14 cellular contexts compared by ENCODE assay signal in genomic region chr21:39110431-39110830, GRCh38.
DNase-seq lines count a peak whose midpoint lies in the region; ATAC-seq and TF ChIP-seq lines count a peak whose summit lies in the region.
"Had no signal": no experiment of that assay in that cellular context is flagged by ENCODE, and none has a peak within 500 bp of the region (broad histone marks: within the 10 kb centered on the region; RNA-seq: fewer than 3 reads in every experiment).

No MANE protein-coding gene starts in this region.

- H3K9ac ChIP-seq in IMR-90 (ENCODE audit: low read depth, low read length): no peak overlapping the region
- H3K9ac ChIP-seq: BLaER1 treated with 17β-estradiol and CSF1 and Interleukin-3, amounts not matched to agents 10 nM and 100 nM had no signal

- H4K5ac ChIP-seq in IMR-90 (ENCODE audit: low read depth, low read length): no peak overlapping the region

- H2AK5ac ChIP-seq in IMR-90 (ENCODE audit: low read depth, low read length): no peak overlapping the region

- ATAC-seq in IMR-90 (ENCODE audit: low read depth): peak; percentile 28
- no peak for ATAC-seq in HG02610 (IDR thresholded peaks at IDR 0.05; ENCODE audit: unreplicated experiment)
- ATAC-seq: CD8-positive, alpha-beta T cell; HepG2 had no signal

- H3K4me3 ChIP-seq in IMR-90 (ENCODE audit: insufficient read depth, low read depth, low read length) (no peak overlapping the region), fibroblast of villous mesenchyme (ENCODE audit: low read depth, low read length) (no peak overlapping the region), vagina (no peak overlapping the region)
- H3K4me3 ChIP-seq: BLaER1 treated with 17β-estradiol and CSF1 and Interleukin-3, amounts not matched to agents 10 nM and 100 nM; HAP-1 had no signal

- peak overlapping the region; percentile 28; the same call in 1 of the 2 replicates for H4K91ac ChIP-seq in IMR-90 (ENCODE audit: insufficient read depth, low read depth, low read length)

- no peak for TF ChIP-seq RAD21 in IMR-90 (IDR thresholded peaks at IDR 0.05; ENCODE audit: low read length)

- no peak overlapping the region for H2AFZ ChIP-seq in IMR-90 (replicated peaks; ENCODE audit: low read length, poor library complexity)

- H3K18ac ChIP-seq in IMR-90 (ENCODE audit: low read depth, low read length): peak overlapping the region; percentile 2

- no peak overlapping the region for H3K4me2 ChIP-seq in IMR-90 (ENCODE audit: low read depth, low read length)
- H3K4me2 ChIP-seq: BLaER1 treated with 17β-estradiol and CSF1 and Interleukin-3, amounts not matched to agents 10 nM and 100 nM had no signal

- peaks cover 17% of the 10 kb centered on the region for H3K9me1 ChIP-seq in IMR-90 (ENCODE audit: insufficient read depth, low read length)

- no peaks in the 10 kb centered on the region for H3K36me3 ChIP-seq in IMR-90 (ENCODE audit: control insufficient read depth, insufficient read depth, low read length)
- H3K36me3 ChIP-seq in vagina: no peaks in the 10 kb centered on the region
- H3K36me3 ChIP-seq: BLaER1 treated with 17β-estradiol and CSF1 and Interleukin-3, amounts not matched to agents 10 nM and 100 nM; HAP-1 had no signal

- H3K27ac ChIP-seq in IMR-90 (ENCODE audit: insufficient read depth, low read length) (no peak overlapping the region; the same call in 1 of the 2 replicates), vagina (no peak overlapping the region)
- H3K27ac ChIP-seq: BLaER1 treated with 17β-estradiol and CSF1 and Interleukin-3, amounts not matched to agents 10 nM and 100 nM had no signal

- H3K4ac ChIP-seq in IMR-90 (ENCODE audit: low read depth, low read length): peak overlapping the region; percentile 77; the same call in 1 of the 2 replicates

- POLR2A ChIA-PET in IMR-90 (lab: Charles Lee; ENCODE audit: unreplicated experiment): no interaction called here

- no peak overlapping the region for H3K56ac ChIP-seq in IMR-90 (ENCODE audit: extremely low read depth, insufficient read depth, low read length)

- no peak for TF ChIP-seq POLR2A in IMR-90 (IDR thresholded peaks at IDR 0.05; ENCODE audit: low read depth, low read length)
- TF ChIP-seq POLR2A in vagina (IDR thresholded peaks at IDR 0.05): no peak

- no peak for TF ChIP-seq CTCF in IMR-90 (conservative IDR thresholded peaks at IDR 0.05; ENCODE audit: low read depth, low read length)
- no peak for TF ChIP-seq CTCF in fibroblast of villous mesenchyme (IDR thresholded peaks at IDR 0.05; ENCODE audit: insufficient read depth, low read depth, low read length)
- TF ChIP-seq CTCF in vagina (IDR thresholded peaks at IDR 0.05): no peak

- H3K9me3 ChIP-seq in IMR-90 (ENCODE audit: control insufficient read depth, insufficient read depth, low read length) (no peaks in the 10 kb centered on the region; the same call in 1 of the 2 replicates), vagina (no peaks in the 10 kb centered on the region)
- H3K9me3 ChIP-seq: HAP-1 had no signal

- peak overlapping the region; percentile 73; the same call in 1 of the 2 replicates for H2BK120ac ChIP-seq in IMR-90 (ENCODE audit: low read depth, low read length)

- H3K23ac ChIP-seq in IMR-90 (ENCODE audit: low read depth, low read length): no peak overlapping the region

- H2BK20ac ChIP-seq in IMR-90 (ENCODE audit: low read depth, low read length): no peak overlapping the region; the same call in 1 of the 2 replicates

- 83% methylated on average over 1 of the region's 4 CpGs; no CpG with 5 or more reads in 1 of the 2 experiments for WGBS in IMR-90 (ENCODE audit: extremely low coverage in 2 of 2, insufficient read length in 1 of 2), 2 experiments

- H2AK9ac ChIP-seq in IMR-90 (replicated peaks; ENCODE audit: low read depth, low read length, poor library complexity): no peak overlapping the region

- peaks cover 16% of the 10 kb centered on the region for H3K4me1 ChIP-seq in IMR-90 (ENCODE audit: control insufficient read depth, insufficient read depth, low read length)
- peaks cover 24% of the 10 kb centered on the region for H3K4me1 ChIP-seq in vagina
- H3K4me1 ChIP-seq: HAP-1 had no signal

- dilution Hi-C loops in IMR-90 (cut with HindIII; ENCODE audit: low sequenced_read_pairs, unreplicated experiment): no loop called here

- no peaks in the 10 kb centered on the region for H4K20me1 ChIP-seq in IMR-90 (ENCODE audit: insufficient read depth, low read length)
- H4K20me1 ChIP-seq: BLaER1 treated with 17β-estradiol and CSF1 and Interleukin-3, amounts not matched to agents 10 nM and 100 nM had no signal

- DNase-seq in H4 (ENCODE audit: low spot score) (peak; percentile 55), IMR-90 (peak; percentile 35), fibroblast of villous mesenchyme (ENCODE audit: low read depth) (peak; percentile 69), vagina (ENCODE audit: extremely low spot score in 2 of 2) (peak; percentile 22 to 58), nucleus accumbens (lab: John Stamatoyannopoulos, UW) (no peak)
- DNase-seq: Calu3; CD8-positive, alpha-beta T cell; DMS79 treated with DMSO at 0.1 percent for 48 hours; GF-D8; GOT3 had no signal

- BruUV-seq in IMR-90 (replicated peaks; lab: Mats Ljungman, UMichigan): no TSS peak

- intact Hi-C loops in IMR-90 (cut with micrococcal nuclease) (loop anchor here (5.0 kb wide), 1 partner anchor 33 kb away; no protein-coding TSS in a partner anchor), vagina (cut with DNase I) (loop anchor here (10.0 kb wide), 1 partner anchor 196 kb away; no protein-coding TSS in a partner anchor)

- CTCF ChIA-PET in IMR-90 (lab: Yijun Ruan, JAX): interaction anchor here (0.6 kb wide), 1 partner anchor 567 kb away, joined by 3 read pairs; no protein-coding TSS in a partner anchor

- no peak overlapping the region; a peak in 1 of 4 replicates for H4K8ac ChIP-seq in IMR-90 (ENCODE audit: low read depth in 2 of 2, low read length in 2 of 2)

- no peak overlapping the region for H2BK5ac ChIP-seq in IMR-90 (ENCODE audit: low read depth, low read length, poor library complexity, severe bottlenecking)

- no peak overlapping the region for H3K14ac ChIP-seq in IMR-90 (replicated peaks; ENCODE audit: low read depth, low read length)

- 0 out of 2 replicates have a peak, but pooled peaks cover 2% of the 10 kb centered on the region for H3K27me3 ChIP-seq in IMR-90 (ENCODE audit: control insufficient read depth, insufficient read depth, low read length)
- H3K27me3 ChIP-seq in vagina: no peaks in the 10 kb centered on the region

- 0 out of 3 replicates have a peak overlapping the region, but pooled peaks have one; percentile 26 for H2BK15ac ChIP-seq in IMR-90 (ENCODE audit: low read depth, low read length)

- no peaks in the 10 kb centered on the region for H3K79me1 ChIP-seq in IMR-90 (ENCODE audit: low read depth in 1 of 2, low read length in 2 of 2)

- in situ Hi-C loops in IMR-90 (cut with MboI; ENCODE audit: low sequenced_read_pairs): no loop called here

TF ChIP-seq in IMR-90, 13 proteins besides CTCF, POLR2A, EP300 and RAD21:
- no peak for TF ChIP-seq RCOR1 (IDR thresholded peaks at IDR 0.05; ENCODE audit: insufficient replicate concordance, low read length)
- no peak for TF ChIP-seq CEBPB (IDR thresholded peaks at IDR 0.05; ENCODE audit: low read depth, low read length)
- TF ChIP-seq FOS (IDR thresholded peaks at IDR 0.05; ENCODE audit: low read depth, low read length): no peak
- no peak for TF ChIP-seq RFX5 (IDR thresholded peaks at IDR 0.05; ENCODE audit: low read depth, low read length)
- TF ChIP-seq MXI1 (IDR thresholded peaks at IDR 0.05; ENCODE audit: borderline replicate concordance, low read depth, low read length): no peak
- no peak for TF ChIP-seq NFE2L2 (IDR thresholded peaks at IDR 0.05; ENCODE audit: low read depth, low read length)
- no peak for TF ChIP-seq SMC3 (IDR thresholded peaks at IDR 0.05; ENCODE audit: low read depth, low read length)
- no peak for TF ChIP-seq USF2 (IDR thresholded peaks at IDR 0.05; ENCODE audit: low read depth, low read length)
- TF ChIP-seq BHLHE40 (IDR thresholded peaks at IDR 0.05; ENCODE audit: low read depth, low read length): no peak
- no peak for TF ChIP-seq MAZ (IDR thresholded peaks at IDR 0.05; ENCODE audit: borderline replicate concordance, low read depth, low read length)
- TF ChIP-seq CHD1 (IDR thresholded peaks at IDR 0.05; ENCODE audit: low read depth, low read length): no peak
- TF ChIP-seq MAFK (IDR thresholded peaks at IDR 0.05; ENCODE audit: low read depth, low read length): no peak
- TF ChIP-seq, protein P1, sequence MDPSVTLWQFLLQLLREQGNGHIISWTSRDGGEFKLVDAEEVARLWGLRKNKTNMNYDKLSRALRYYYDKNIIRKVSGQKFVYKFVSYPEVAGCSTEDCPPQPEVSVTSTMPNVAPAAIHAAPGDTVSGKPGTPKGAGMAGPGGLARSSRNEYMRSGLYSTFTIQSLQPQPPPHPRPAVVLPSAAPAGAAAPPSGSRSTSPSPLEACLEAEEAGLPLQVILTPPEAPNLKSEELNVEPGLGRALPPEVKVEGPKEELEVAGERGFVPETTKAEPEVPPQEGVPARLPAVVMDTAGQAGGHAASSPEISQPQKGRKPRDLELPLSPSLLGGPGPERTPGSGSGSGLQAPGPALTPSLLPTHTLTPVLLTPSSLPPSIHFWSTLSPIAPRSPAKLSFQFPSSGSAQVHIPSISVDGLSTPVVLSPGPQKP (IDR thresholded peaks at IDR 0.05; ENCODE audit: borderline replicate concordance, low read depth, low read length): no peak

Comparison
In these comparisons a context has a peak if more than half of its experiments do, and no peak if none do; other contexts are left out.
1. DNase-seq: peak in H4 (single experiment), IMR-90 (single experiment), fibroblast of villous mesenchyme (single experiment) and vagina (2 of 2); none in nucleus accumbens (0 of 56).